ENCODE assay signal across 22 cellular contexts in genomic region chr1:209102120-209102519, GRCh38.
DNase-seq lines count a peak whose midpoint lies in the region; ATAC-seq, FAIRE-seq and TF ChIP-seq lines count a peak whose summit lies in the region.
"Had no signal": no experiment of that assay in that cellular context is flagged by ENCODE, and none has a peak within 500 bp of the region (broad histone marks: within the 10 kb centered on the region; RNA-seq: fewer than 3 reads in every experiment).

No MANE protein-coding gene starts in this region.

- H3K4me1 ChIP-seq in SK-N-SH (ENCODE audit: control insufficient read depth in 1 of 2, insufficient read depth in 2 of 2, low read depth in 1 of 2, low read length in 1 of 2) (peaks cover 12 to 29% of the 10 kb centered on the region in 2 experiments; a peak in 3 of 4 replicates), H1 (replicated peaks in 1 of 4; ENCODE audit: control insufficient read depth in 3 of 4, insufficient read depth in 4 of 4, low read length in 3 of 4) (peaks cover 2 to 11% (median 8%) of the 10 kb centered on the region in 4 experiments; a peak in 6 of 7 replicates)
- H3K4me1 ChIP-seq: BLaER1 treated with 17β-estradiol and CSF1 and Interleukin-3, amounts not matched to agents 10 nM and 100 nM; Caco-2; HAP-1 had no signal

- ATAC-seq in SK-N-SH treated with all-trans-retinoic acid at 6 μM for 48 hours (no peak), left lobe of liver (no peak)

- H3K14ac ChIP-seq in H1 (ENCODE audit: insufficient read length): no peak overlapping the region

- H2AK5ac ChIP-seq in H1 (ENCODE audit: low read depth, low read length): no peak overlapping the region

- H3K4me3 ChIP-seq in SK-N-SH (ENCODE audit: low read depth in 2 of 2, low read length in 1 of 2): no peak overlapping the region
- H3K4me3 ChIP-seq in H1 (ENCODE audit: extremely low read depth in 1 of 4, insufficient read depth in 2 of 4, low read depth in 3 of 4, low read length in 4 of 4): no peak overlapping the region
- H3K4me3 ChIP-seq: BLaER1 treated with 17β-estradiol and CSF1 and Interleukin-3, amounts not matched to agents 10 nM and 100 nM; HAP-1 had no signal

- no peak overlapping the region for H3K4ac ChIP-seq in H1 (replicated peaks; ENCODE audit: insufficient read length, low read depth, low read length)

- no peak for FAIRE-seq in H1 (lab: Jason Lieb, UNC)
- FAIRE-seq: HTR-8/SVneo had no signal

- H4K20me1 ChIP-seq in SK-N-SH (ENCODE audit: insufficient read depth) (no peaks in the 10 kb centered on the region), H1 (replicated peaks in 1 of 2; ENCODE audit: control insufficient read depth in 1 of 2, insufficient read depth in 2 of 2, low read length in 2 of 2) (no peaks in the 10 kb centered on the region)
- H4K20me1 ChIP-seq: BLaER1 treated with 17β-estradiol and CSF1 and Interleukin-3, amounts not matched to agents 10 nM and 100 nM had no signal

- H3K18ac ChIP-seq in H1 (ENCODE audit: extremely low read depth, low read length): no peak overlapping the region

- no peak for TF ChIP-seq CTCF in SK-N-SH (IDR thresholded peaks at IDR 0.05)
- no peak for TF ChIP-seq CTCF in H1 (IDR thresholded peaks at IDR 0.05; ENCODE audit: control extremely low read depth in 1 of 3, insufficient read depth in 1 of 3, low read depth in 1 of 3, low read length in 3 of 3)

- H3K36me3 ChIP-seq in SK-N-SH (replicated peaks in 1 of 2; ENCODE audit: control insufficient read depth in 1 of 2, insufficient read depth in 2 of 2, low read length in 1 of 2) (no peaks in the 10 kb centered on the region), H1 (ENCODE audit: control insufficient read depth in 2 of 4, insufficient read depth in 4 of 4, low read length in 3 of 4) (no peaks in the 10 kb centered on the region)
- H3K36me3 ChIP-seq: BLaER1 treated with 17β-estradiol and CSF1 and Interleukin-3, amounts not matched to agents 10 nM and 100 nM; HAP-1 had no signal

- H3K9me2 ChIP-seq in SK-N-SH: no peaks in the 10 kb centered on the region

- H3K4me2 ChIP-seq in SK-N-SH: no peak overlapping the region
- H3K4me2 ChIP-seq in H1 (ENCODE audit: insufficient read depth in 1 of 2, low read depth in 2 of 2, low read length in 2 of 2): no peak overlapping the region
- H3K4me2 ChIP-seq: BLaER1 treated with 17β-estradiol and CSF1 and Interleukin-3, amounts not matched to agents 10 nM and 100 nM had no signal

- no peak overlapping the region for H4K91ac ChIP-seq in H1 (replicated peaks; ENCODE audit: insufficient read length, low read length)

- H3K79me1 ChIP-seq in H1 (ENCODE audit: low read depth, low read length): no peaks in the 10 kb centered on the region

- no peak overlapping the region for H4K8ac ChIP-seq in H1 (ENCODE audit: extremely low read depth, insufficient read depth, low read length)

- H2BK5ac ChIP-seq in H1 (ENCODE audit: low read depth, low read length): no peak overlapping the region

- H3K27me3 ChIP-seq in SK-N-SH (ENCODE audit: insufficient read depth) (no peaks in the 10 kb centered on the region), H1 (replicated peaks in 1 of 4; ENCODE audit: control insufficient read depth in 3 of 4, extremely low read depth in 1 of 4, insufficient read depth in 3 of 4, low read length in 3 of 4) (no peaks in the 10 kb centered on the region)
- H3K27me3 ChIP-seq: BLaER1 treated with 17β-estradiol and CSF1 and Interleukin-3, amounts not matched to agents 10 nM and 100 nM had no signal

- H3K23me2 ChIP-seq in H1 (ENCODE audit: low read depth, low read length): no peaks in the 10 kb centered on the region

- no peaks in the 10 kb centered on the region for H3K9me3 ChIP-seq in SK-N-SH
- no peaks in the 10 kb centered on the region for H3K9me3 ChIP-seq in H1 (ENCODE audit: insufficient read depth in 2 of 2, low read depth in 1 of 2, low read length in 1 of 2)
- H3K9me3 ChIP-seq: BLaER1 treated with 17β-estradiol and CSF1 and Interleukin-3, amounts not matched to agents 10 nM and 100 nM; Caco-2; HAP-1 had no signal

- H3K23ac ChIP-seq in H1 (ENCODE audit: insufficient read length): no peak overlapping the region

- TF ChIP-seq RAD21 in SK-N-SH (IDR thresholded peaks at IDR 0.05; ENCODE audit: low read length) (no peak), H1 (IDR thresholded peaks at IDR 0.05 in 1 of 2, conservative IDR thresholded peaks at IDR 0.05 in 1 of 2; ENCODE audit: low read depth in 2 of 2, low read length in 2 of 2) (no peak)

- H2AFZ ChIP-seq in SK-N-SH (ENCODE audit: low read depth): no peak overlapping the region
- peak overlapping the region; percentile 83 for H2AFZ ChIP-seq in H1 (ENCODE audit: low read length)

- H3K9ac ChIP-seq in SK-N-SH: no peak overlapping the region
- H3K9ac ChIP-seq in H1 (replicated peaks in 1 of 4; ENCODE audit: extremely low read depth in 1 of 4, low read depth in 3 of 4, low read length in 3 of 4): no peak overlapping the region
- H3K9ac ChIP-seq: BLaER1 treated with 17β-estradiol and CSF1 and Interleukin-3, amounts not matched to agents 10 nM and 100 nM had no signal

- H3K79me2 ChIP-seq in SK-N-SH (ENCODE audit: insufficient read depth) (no peaks in the 10 kb centered on the region), H1 (ENCODE audit: control insufficient read depth in 1 of 2, insufficient read depth in 2 of 2, low read length in 2 of 2) (no peaks in the 10 kb centered on the region)

- H3K27ac ChIP-seq in SK-N-SH (ENCODE audit: low read depth in 2 of 2, low read length in 1 of 2): no peak overlapping the region; a peak in 1 of 4 replicates
- H3K27ac ChIP-seq in H1 (ENCODE audit: low read depth, low read length): no peak overlapping the region
- H3K27ac ChIP-seq: BLaER1 treated with 17β-estradiol and CSF1 and Interleukin-3, amounts not matched to agents 10 nM and 100 nM; RWPE1 had no signal

- CTCF ChIA-PET in SK-N-SH (lab: Yijun Ruan, JAX) (interaction anchor here (0.9 kb wide), 1 partner anchor 9 kb away, joined by 3 read pairs; no protein-coding TSS in a partner anchor), H1 (lab: Charles Lee; ENCODE audit: partially characterized antibody) (interaction anchor here (1.5 to 3.0 kb wide), 3 partner anchors 9 to 88 kb away, joined by 3 to 12 read pairs (median 7); no protein-coding TSS in a partner anchor)

- H3F3A ChIP-seq in SK-N-SH (replicated peaks; ENCODE audit: insufficient read depth): peaks cover 14% of the 10 kb centered on the region

- TF ChIP-seq EP300 in SK-N-SH (IDR thresholded peaks at IDR 0.05; ENCODE audit: borderline replicate concordance in 1 of 2, low read depth in 1 of 2, low read length in 1 of 2) (no peak), H1 (IDR thresholded peaks at IDR 0.05; ENCODE audit: borderline replicate concordance in 1 of 2, low read depth in 2 of 2, low read length in 2 of 2) (no peak)

- DNase-seq in SK-N-SH (no peak), NCI-H1436 (lab: John Stamatoyannopoulos, UW) (peak; percentile 40), NCI-H82 (lab: John Stamatoyannopoulos, UW) (peak; percentile 82), H1 (ENCODE audit: low read depth in 1 of 2, low spot score in 2 of 2) (no peak), left lobe of liver (ENCODE audit: low spot score) (no peak), occipital lobe (lab: John Stamatoyannopoulos, UW) (no peak)
- DNase-seq in activated CD4-positive, alpha-beta T cell treated with anti-CD3 and anti-CD28 coated beads, Interleukin-2, amount 50 U/mL, for 1 hour: no peak
- DNase-seq: 8988T; Caco-2; CD4-positive, alpha-beta memory T cell; DMS53; GDM1; Kasumi-1; NCI-H2029; NCI-H446; NCI-H526; SHP77 treated with DMSO at 0.1 percent for 48 hours had no signal

- H2BK15ac ChIP-seq in H1 (ENCODE audit: low read length): no peak overlapping the region

- POLR2A ChIA-PET in SK-N-SH (lab: Yijun Ruan, JAX) (no interaction called here), H1 (lab: Charles Lee; ENCODE audit: partially characterized antibody) (no interaction called here)

- no peak overlapping the region for H2BK20ac ChIP-seq in H1 (ENCODE audit: low read length)

- no peak overlapping the region for H2BK12ac ChIP-seq in H1 (ENCODE audit: low read depth, low read length)

- no peak overlapping the region for H2BK120ac ChIP-seq in H1 (replicated peaks; ENCODE audit: low read depth, low read length)

- no peak for TF ChIP-seq POLR2A in H1 (IDR thresholded peaks at IDR 0.05; ENCODE audit: control extremely low read depth in 1 of 2, low read depth in 2 of 2, low read length in 2 of 2)

- no peak overlapping the region for H3K56ac ChIP-seq in H1 (replicated peaks; ENCODE audit: insufficient read length, low read depth, low read length)

- 62% methylated on average over 4 of the region's 4 CpGs for WGBS in SK-N-SH (ENCODE audit: low lambda C conversion rate)
- WGBS in H1 (ENCODE audit: extremely low coverage in 1 of 2, insufficient coverage in 1 of 2, insufficient read length in 1 of 2, insufficient replicate concordance in 2 of 2, low coverage in 1 of 2, low lambda C conversion rate in 2 of 2, missing lambda C conversion rate in 1 of 2), 2 experiments: 86% methylated on average over 4 of the region's 4 CpGs; no CpG with 5 or more reads in 1 of the 2 experiments

- H4K5ac ChIP-seq in H1 (ENCODE audit: insufficient read length, low read depth, low read length): no peak overlapping the region

TF ChIP-seq in SK-N-SH, 30 proteins besides CTCF, POLR2A, EP300 and RAD21:
- TF ChIP-seq GATA2 (CRISPR knock-in tag; IDR thresholded peaks at IDR 0.05) (peak; percentile 51), POLR2AphosphoS5 (IDR thresholded peaks at IDR 0.05; ENCODE audit: low read depth, low read length) (no peak)

TF ChIP-seq in H1, 55 proteins besides CTCF, POLR2A, EP300 and RAD21:
- no peak for TF ChIP-seq TAF7 (optimal IDR thresholded peaks at IDR 0.05; ENCODE audit: borderline replicate concordance, low read depth, low read length)
- peak; percentile 73; the same call in 1 of the 2 replicates for TF ChIP-seq CEBPB (IDR thresholded peaks at IDR 0.05; ENCODE audit: low read depth, low read length)

Comparison
In these comparisons a context has a peak if more than half of its experiments do, and no peak if none do; other contexts are left out.
1. DNase-seq: peak in NCI-H1436 (single experiment) and NCI-H82 (single experiment); none in SK-N-SH (single experiment), H1 (0 of 2), left lobe of liver (single experiment), occipital lobe (single experiment) and activated CD4-positive, alpha-beta T cell treated with anti-CD3 and anti-CD28 coated beads, Interleukin-2, amount 50 U/mL, for 1 hour (single experiment).